31 cellular contexts compared by ENCODE assay signal in genomic region chr4:7118013-7118832, GRCh38.
"Had no signal": no experiment of that assay in that cellular context is flagged by ENCODE, and none has a peak within 500 bp of the region (broad histone marks: within the 10 kb centered on the region; RNA-seq: fewer than 3 reads in every experiment).

No MANE protein-coding gene starts in this region.

- DNase-seq: activated CD4-positive, alpha-beta memory T cell treated with anti-CD3 and anti-CD28 coated beads, Interleukin-2, amount 10 ng/mL, durations not matched to agents 7 days and 5 days; activated CD4-positive, alpha-beta T cell treated with anti-CD3 and anti-CD28 coated beads for 1 hour; activated CD4-positive, alpha-beta T cell treated with anti-CD3 and anti-CD28 coated beads for 4 hours; activated CD4-positive, alpha-beta T cell treated with anti-CD3 and anti-CD28 coated beads, Interleukin-2, amount 10 ng/mL, durations not matched to agents 7 days and 5 days; activated CD4-positive, alpha-beta T cell treated with anti-CD3 and anti-CD28 coated beads, Interleukin-2, amount 50 U/mL, for 4 hours; activated CD8-positive, alpha-beta memory T cell treated with anti-CD3 and anti-CD28 coated beads, Interleukin-2, amount 50 U/mL, for 48 hours; activated gamma-delta T cell; activated naive CD4-positive, alpha-beta T cell; activated naive CD4-positive, alpha-beta T cell treated with anti-CD3 and anti-CD28 coated beads, Interleukin-2, amount 10 ng/mL, durations not matched to agents 7 days and 5 days; activated naive CD8-positive, alpha-beta T cell treated with anti-CD3 and anti-CD28 coated beads, Interleukin-2, amount 10 ng/mL, durations not matched to agents 7 days and 5 days; activated T-cell treated with anti-CD3 and anti-CD28 coated beads for 4 hours; activated T-cell treated with anti-CD3 and anti-CD28 coated beads, Interleukin-2, amount 50 U/mL, for 24 hours; activated T-cell treated with anti-CD3 and anti-CD28 coated beads, Interleukin-2, amount 50 U/mL, for 72 hours; central memory CD4-positive, alpha-beta T cell; cerebellar nuclear complex; dorsolateral prefrontal cortex; effector memory CD4-positive, alpha-beta T cell; endodermal cell; erythroblast; foreskin keratinocyte; heart right ventricle; T-helper 2 cell had no signal

- H3K36me3 ChIP-seq: ascending aorta, breast epithelium, cardiac muscle cell, esophagus muscularis mucosa, gastroesophageal sphincter, heart right ventricle had no signal

- H3K9me3 ChIP-seq: ascending aorta, breast epithelium, esophagus muscularis mucosa, gastroesophageal sphincter, heart right ventricle had no signal

- H3K27me3 ChIP-seq: ascending aorta, breast epithelium, cardiac muscle cell, dorsolateral prefrontal cortex, esophagus muscularis mucosa, foreskin keratinocyte, gastroesophageal sphincter had no signal

- H3K4me3 ChIP-seq: ascending aorta, breast epithelium, cardiac muscle cell, coronary artery, dorsolateral prefrontal cortex, esophagus muscularis mucosa, gastroesophageal sphincter, heart right ventricle had no signal

- H3K9me3 Mint-ChIP-seq: activated T-cell treated with anti-CD3 and anti-CD28 coated beads, Interleukin-2, amount 50 U/mL, for 24 hours; endodermal cell had no signal

- H3K27ac ChIP-seq: ascending aorta, breast epithelium, cardiac muscle cell, coronary artery, dorsolateral prefrontal cortex, esophagus muscularis mucosa, foreskin keratinocyte, gastroesophageal sphincter, heart right ventricle had no signal

- ATAC-seq: activated naive CD4-positive, alpha-beta T cell treated with anti-CD3 and anti-CD28 coated beads, Interleukin-2, amount 50 U/mL, for 72 hours; activated T-cell treated with anti-CD3 and anti-CD28 coated beads, Interleukin-2, amount 50 U/mL, for 72 hours; foreskin keratinocyte; gastroesophageal sphincter; heart right ventricle had no signal

- H3K4me1 Mint-ChIP-seq: activated CD4-positive, alpha-beta memory T cell treated with anti-CD3 and anti-CD28 coated beads, Interleukin-2, amount 10 ng/mL, durations not matched to agents 7 days and 5 days; activated CD4-positive, alpha-beta T cell treated with anti-CD3 and anti-CD28 coated beads, Interleukin-2, amount 10 ng/mL, durations not matched to agents 7 days and 5 days; activated naive CD4-positive, alpha-beta T cell treated with anti-CD3 and anti-CD28 coated beads, Interleukin-2, amount 10 ng/mL, durations not matched to agents 7 days and 5 days; activated naive CD8-positive, alpha-beta T cell treated with anti-CD3 and anti-CD28 coated beads, Interleukin-2, amount 10 ng/mL, durations not matched to agents 7 days and 5 days; brain; endodermal cell had no signal

- H3K4me3 Mint-ChIP-seq: activated CD4-positive, alpha-beta memory T cell treated with anti-CD3 and anti-CD28 coated beads, Interleukin-2, amount 10 ng/mL, durations not matched to agents 7 days and 5 days; activated CD4-positive, alpha-beta T cell treated with anti-CD3 and anti-CD28 coated beads, Interleukin-2, amount 10 ng/mL, durations not matched to agents 7 days and 5 days; activated naive CD4-positive, alpha-beta T cell treated with anti-CD3 and anti-CD28 coated beads, Interleukin-2, amount 10 ng/mL, durations not matched to agents 7 days and 5 days; activated naive CD8-positive, alpha-beta T cell treated with anti-CD3 and anti-CD28 coated beads, Interleukin-2, amount 10 ng/mL, durations not matched to agents 7 days and 5 days; activated T-cell treated with anti-CD3 and anti-CD28 coated beads, Interleukin-2, amount 50 U/mL, for 24 hours; activated T-cell treated with anti-CD3 and anti-CD28 coated beads, Interleukin-2, amount 50 U/mL, for 72 hours; brain; dendritic cell treated with granulocyte-macrophage colony-stimulating factor and Interleukin-4, amounts not matched to agents 40 ng/mL and 50 ng/mL, for 4 days; endodermal cell had no signal

- H3K4me1 ChIP-seq: ascending aorta, breast epithelium, esophagus muscularis mucosa, foreskin keratinocyte, gastroesophageal sphincter, heart right ventricle had no signal

- H3K27ac Mint-ChIP-seq: activated CD4-positive, alpha-beta memory T cell treated with anti-CD3 and anti-CD28 coated beads, Interleukin-2, amount 10 ng/mL, durations not matched to agents 7 days and 5 days; activated CD4-positive, alpha-beta T cell treated with anti-CD3 and anti-CD28 coated beads, Interleukin-2, amount 10 ng/mL, durations not matched to agents 7 days and 5 days; activated naive CD4-positive, alpha-beta T cell treated with anti-CD3 and anti-CD28 coated beads, Interleukin-2, amount 10 ng/mL, durations not matched to agents 7 days and 5 days; activated naive CD4-positive, alpha-beta T cell treated with anti-CD3 and anti-CD28 coated beads, Interleukin-2, amount 50 U/mL, for 72 hours; activated naive CD8-positive, alpha-beta T cell treated with anti-CD3 and anti-CD28 coated beads, Interleukin-2, amount 10 ng/mL, durations not matched to agents 7 days and 5 days; activated T-cell treated with anti-CD3 and anti-CD28 coated beads, Interleukin-2, amount 50 U/mL, for 24 hours; activated T-cell treated with anti-CD3 and anti-CD28 coated beads, Interleukin-2, amount 50 U/mL, for 72 hours; dendritic cell treated with granulocyte-macrophage colony-stimulating factor and Interleukin-4, amounts not matched to agents 40 ng/mL and 50 ng/mL, for 4 days; endodermal cell had no signal

- H3K36me3 Mint-ChIP-seq: activated naive CD4-positive, alpha-beta T cell treated with anti-CD3 and anti-CD28 coated beads, Interleukin-2, amount 10 ng/mL, durations not matched to agents 7 days and 5 days; activated naive CD4-positive, alpha-beta T cell treated with anti-CD3 and anti-CD28 coated beads, Interleukin-2, amount 50 U/mL, for 72 hours; activated naive CD8-positive, alpha-beta T cell treated with anti-CD3 and anti-CD28 coated beads, Interleukin-2, amount 10 ng/mL, durations not matched to agents 7 days and 5 days; brain had no signal
